ENCODE assay signal across 23 cellular contexts in genomic region chr3:64377942-64378341, GRCh38.
"Had no signal": no experiment of that assay in that cellular context is flagged by ENCODE, and none has a peak within 500 bp of the region (broad histone marks: within the 10 kb centered on the region; RNA-seq: fewer than 3 reads in every experiment).

No MANE protein-coding gene starts in this region.

- H3K4me3 ChIP-seq: colonic mucosa, gastroesophageal sphincter, heart left ventricle, hepatocyte, left lung, lower lobe of right lung, mucosa of descending colon had no signal

- H3K9me3 ChIP-seq: colonic mucosa, gastroesophageal sphincter had no signal

- H3K27me3 Mint-ChIP-seq: dendritic cell treated with granulocyte-macrophage colony-stimulating factor and Interleukin-4, amounts not matched to agents 40 ng/mL and 50 ng/mL, for 4 days; effector memory CD8-positive, alpha-beta T cell had no signal

- H3K27ac Mint-ChIP-seq: dendritic cell treated with granulocyte-macrophage colony-stimulating factor and Interleukin-4, amounts not matched to agents 40 ng/mL and 50 ng/mL, for 4 days; effector memory CD8-positive, alpha-beta T cell; endodermal cell; mesothelial cell of epicardium; naive B cell had no signal

- H3K4me1 ChIP-seq: colonic mucosa, foreskin keratinocyte, gastroesophageal sphincter, heart left ventricle, lower lobe of right lung had no signal

- H3K4me1 Mint-ChIP-seq: endodermal cell, immature natural killer cell, naive B cell had no signal

- H3K9me3 Mint-ChIP-seq: dendritic cell treated with granulocyte-macrophage colony-stimulating factor and Interleukin-4, amounts not matched to agents 40 ng/mL and 50 ng/mL, for 4 days had no signal

- H3K36me3 Mint-ChIP-seq: immature natural killer cell, naive B cell had no signal

- DNase-seq: colonic mucosa; cortex of kidney; effector CD8-positive, alpha-beta T cell; effector memory CD8-positive, alpha-beta T cell; endodermal cell; erythroblast; foreskin keratinocyte; heart left ventricle; hypothalamus; immature natural killer cell; left cardiac atrium; left lung; left ventricle myocardium superior; lower lobe of right lung; mesenchymal stem cell; mucosa of descending colon; naive B cell had no signal

- H3K36me3 ChIP-seq: colonic mucosa, gastroesophageal sphincter, heart left ventricle, left lung, lower lobe of right lung had no signal

- ATAC-seq: effector memory CD8-positive, alpha-beta T cell; esophagus mucosa; foreskin keratinocyte; gastroesophageal sphincter; heart left ventricle; left cardiac atrium; left lung; left ventricle myocardium superior; lower lobe of right lung; mucosa of descending colon had no signal

- H3K27ac ChIP-seq: colonic mucosa, epithelial cell of prostate, foreskin keratinocyte, gastroesophageal sphincter, heart left ventricle, hepatocyte, left lung, lower lobe of right lung had no signal

- H3K4me3 Mint-ChIP-seq: dendritic cell treated with granulocyte-macrophage colony-stimulating factor and Interleukin-4, amounts not matched to agents 40 ng/mL and 50 ng/mL, for 4 days; effector memory CD8-positive, alpha-beta T cell; endodermal cell; immature natural killer cell; mesothelial cell of epicardium; naive B cell had no signal

- H3K27me3 ChIP-seq: colonic mucosa, foreskin keratinocyte, gastroesophageal sphincter, heart left ventricle, hepatocyte, left lung had no signal
